7 cellular contexts compared by ENCODE assay signal in genomic region chr22:20016734-20017621, GRCh38.
A peak's percentile ranks its signal among the peaks of the same experiment; 100 is the strongest.
DNase-seq lines count a peak whose midpoint lies in the region; ATAC-seq lines count a peak whose summit lies in the region.

Gene ARVCF (minus strand): TSS chr22:20016823. CDS start chr22:19990794, 26,029 bp downstream.

- peak; percentile 67 for ATAC-seq in GM18498 (IDR thresholded peaks at IDR 0.05; ENCODE audit: unreplicated experiment)
- ATAC-seq in HG03025 (IDR thresholded peaks at IDR 0.05; ENCODE audit: low FRiP score, unreplicated experiment) = peak; percentile 44

- DNase-seq in NCI-H345 (lab: John Stamatoyannopoulos, UW) (peak; percentile 86), cerebellar cortex (ENCODE audit: low spot score) (peak; percentile 88), islet precursor cell (peak; percentile 92)
- DNase-seq in activated CD4-positive, CD25-positive, alpha-beta regulatory T cell treated with anti-CD3 and anti-CD28 coated beads, Interleukin-2, amount 50 U/mL, for 72 hours = peak; percentile 95
- DNase-seq in stimulated activated CD4-positive, alpha-beta T cell treated with anti-CD3 and anti-CD28 coated beads, Interleukin-12 subunit alpha, Interleukin-12 subunit beta, amount 100 ng/mL, for 4 hours = peak; percentile 92

Comparison
In these comparisons a context has a peak if more than half of its experiments do, and no peak if none do; other contexts are left out.
1. Peak in every context shown above with its lines: DNase-seq and ATAC-seq.